1 cellular context compared by ENCODE assay signal in the genomic region with DNA sequence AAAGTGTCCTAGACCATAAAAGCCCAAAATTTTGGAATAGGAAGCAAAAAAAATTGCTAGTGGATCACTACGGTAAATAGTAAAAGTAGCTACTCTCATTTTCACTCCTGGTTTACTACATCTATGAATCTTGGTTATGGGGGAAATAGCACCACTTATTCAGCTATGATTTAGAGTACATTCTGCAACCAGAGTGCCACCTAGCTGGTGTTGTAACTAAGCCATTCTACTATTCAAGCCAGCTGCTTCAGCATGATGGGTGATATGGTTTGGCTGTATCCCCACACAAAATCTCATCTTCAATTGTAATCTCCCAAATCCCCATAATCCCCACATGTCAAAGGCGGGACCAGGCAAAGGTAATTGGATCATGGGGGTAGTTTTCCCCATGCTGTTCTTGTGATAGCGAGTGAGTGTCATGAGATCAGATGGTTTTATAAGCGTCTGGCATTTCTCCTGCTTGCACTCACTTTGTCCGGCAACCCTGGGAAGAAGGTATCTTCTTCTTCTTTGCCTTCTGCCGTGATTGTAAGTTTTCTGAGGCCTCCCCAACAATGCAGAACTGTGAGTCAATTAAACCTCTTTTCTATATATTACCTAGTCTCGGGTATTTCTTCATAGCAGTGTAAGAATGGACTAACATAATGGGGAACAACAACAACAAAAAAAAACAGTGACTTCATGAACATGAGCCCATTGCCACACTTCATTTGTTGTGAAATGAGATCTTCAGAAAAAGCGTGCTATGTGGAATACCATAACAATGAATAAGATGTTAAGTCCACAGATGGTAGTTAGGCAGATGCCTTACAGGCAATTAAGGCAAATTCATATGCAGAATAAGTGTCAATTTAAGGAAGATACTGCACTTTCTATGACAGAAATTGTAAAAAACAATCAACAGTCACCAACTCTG.
TF ChIP-seq lines count a peak whose summit lies in the region.

No MANE protein-coding gene starts in this region.

TF ChIP-seq in H1, 55 proteins besides CTCF, POLR2A, EP300 and RAD21 (continued from another document):
- TF ChIP-seq, protein P1, sequence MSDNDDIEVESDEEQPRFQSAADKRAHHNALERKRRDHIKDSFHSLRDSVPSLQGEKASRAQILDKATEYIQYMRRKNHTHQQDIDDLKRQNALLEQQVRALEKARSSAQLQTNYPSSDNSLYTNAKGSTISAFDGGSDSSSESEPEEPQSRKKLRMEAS (IDR thresholded peaks at IDR 0.05) = no peak
- TF ChIP-seq KDM5A (IDR thresholded peaks at IDR 0.05; ENCODE audit: low read length) (no peak), FOSL1 (IDR thresholded peaks at IDR 0.05; ENCODE audit: insufficient read depth, low read depth, low read length) (no peak), CREB1 (IDR thresholded peaks at IDR 0.05) (no peak), POU5F1 (IDR thresholded peaks at IDR 0.05; ENCODE audit: low read depth, low read length) (no peak), SRF (IDR thresholded peaks at IDR 0.05; ENCODE audit: low read depth, low read length) (no peak), SUZ12 (IDR thresholded peaks at IDR 0.05; ENCODE audit: low read length) (no peak), HDAC6 (IDR thresholded peaks at IDR 0.05; ENCODE audit: low read depth, low read length) (no peak), HDAC2 (IDR thresholded peaks at IDR 0.05; ENCODE audit: borderline replicate concordance in 1 of 2, low read depth in 2 of 2, low read length in 2 of 2) (no peak), SAP30 (IDR thresholded peaks at IDR 0.05; ENCODE audit: insufficient read depth, insufficient replicate concordance, low read length) (no peak)
- TF ChIP-seq, protein P2, sequence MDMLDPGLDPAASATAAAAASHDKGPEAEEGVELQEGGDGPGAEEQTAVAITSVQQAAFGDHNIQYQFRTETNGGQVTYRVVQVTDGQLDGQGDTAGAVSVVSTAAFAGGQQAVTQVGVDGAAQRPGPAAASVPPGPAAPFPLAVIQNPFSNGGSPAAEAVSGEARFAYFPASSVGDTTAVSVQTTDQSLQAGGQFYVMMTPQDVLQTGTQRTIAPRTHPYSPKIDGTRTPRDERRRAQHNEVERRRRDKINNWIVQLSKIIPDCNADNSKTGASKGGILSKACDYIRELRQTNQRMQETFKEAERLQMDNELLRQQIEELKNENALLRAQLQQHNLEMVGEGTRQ (IDR thresholded peaks at IDR 0.05; ENCODE audit: low read length) = no peak
